ENCODE assay signal across 8 cellular contexts in the genomic region with DNA sequence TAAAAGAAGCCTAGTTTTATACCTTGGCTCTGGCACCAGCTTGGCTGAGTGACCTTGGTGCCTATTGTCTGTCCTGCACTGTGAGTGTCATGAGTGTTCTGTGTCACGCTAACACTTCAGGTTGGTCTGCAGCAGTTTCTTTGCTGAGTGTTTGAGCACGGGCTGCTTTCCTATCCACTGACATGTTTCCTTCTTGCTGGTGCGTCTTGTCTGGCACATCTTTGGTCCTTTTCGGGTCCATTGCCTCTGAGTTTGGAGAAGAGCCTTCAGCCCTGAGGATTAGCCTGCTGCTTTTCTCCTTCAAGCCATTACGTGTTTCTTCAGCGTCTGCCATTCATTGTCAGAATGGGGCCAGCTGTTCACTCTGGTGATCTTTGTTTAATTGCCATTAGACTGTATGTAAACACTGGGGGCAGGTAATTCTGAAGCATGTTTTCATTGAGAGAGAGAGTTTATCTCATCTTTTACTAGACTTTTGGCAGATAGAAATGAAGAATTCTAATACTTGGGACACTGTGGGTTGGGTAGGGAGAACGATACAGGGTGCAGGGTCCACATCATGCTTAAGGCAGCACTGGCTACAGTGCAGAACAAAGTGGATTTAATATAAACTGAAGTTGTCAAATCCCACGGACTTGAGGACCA.
A peak's percentile ranks its signal among the peaks of the same experiment; 100 is the strongest.
DNase-seq lines count a peak whose midpoint lies in the region; ATAC-seq and TF ChIP-seq lines count a peak whose summit lies in the region.
"Had no signal": no experiment of that assay in that cellular context is flagged by ENCODE, and none has a peak within 500 bp of the region (broad histone marks: within the 10 kb centered on the region; RNA-seq: fewer than 3 reads in every experiment).

No MANE protein-coding gene starts in this region.

- H3K27ac ChIP-seq in WERI-Rb-1 (peak overlapping the region; percentile 91), iPS-20b (ENCODE audit: low read length) (peak overlapping the region; percentile 75), subcutaneous abdominal adipose tissue (ENCODE audit: low read depth, low read length) (no peak overlapping the region)

- H3K36me3 ChIP-seq in WERI-Rb-1 = no peaks in the 10 kb centered on the region
- no peaks in the 10 kb centered on the region for H3K36me3 ChIP-seq in iPS-20b (ENCODE audit: insufficient read depth, low read depth, low read length)
- no peaks in the 10 kb centered on the region for H3K36me3 ChIP-seq in subcutaneous abdominal adipose tissue (ENCODE audit: control insufficient read depth in 5 of 5, insufficient read depth in 5 of 5, low read length in 5 of 5)

- H3K4me1 ChIP-seq in iPS-20b (ENCODE audit: insufficient read depth, low read length) (peaks cover 25% of the 10 kb centered on the region), subcutaneous abdominal adipose tissue (ENCODE audit: control insufficient read depth in 5 of 5, insufficient read depth in 5 of 5, low read length in 5 of 5) (peaks cover 0 to 19% (median 9%) of the 10 kb centered on the region in 5 donors)

- H3K9ac ChIP-seq in iPS-20b (ENCODE audit: low read depth, low read length) (peak overlapping the region; percentile 43; the same call in 1 of the 2 replicates), subcutaneous abdominal adipose tissue (ENCODE audit: low read length in 5 of 5) (no peak overlapping the region)

- H3K27me3 ChIP-seq in WERI-Rb-1 (ENCODE audit: insufficient read depth, low read depth, severe bottlenecking) (no peaks in the 10 kb centered on the region), iPS-20b (ENCODE audit: insufficient read depth, low read length) (no peaks in the 10 kb centered on the region), subcutaneous abdominal adipose tissue (ENCODE audit: control insufficient read depth in 5 of 5, insufficient read depth in 4 of 5, low read length in 5 of 5) (no peaks in the 10 kb centered on the region)

- ATAC-seq in GM19467 (IDR thresholded peaks at IDR 0.05; ENCODE audit: unreplicated experiment) = no peak

- H3K4me3 ChIP-seq in WERI-Rb-1 (ENCODE audit: low read depth, low read length) (peak overlapping the region; percentile 34), iPS-20b (ENCODE audit: low read length) (peak overlapping the region; percentile 31), subcutaneous abdominal adipose tissue (ENCODE audit: low read depth in 1 of 5, low read length in 5 of 5) (peak overlapping the region in 4 of 5 donors; percentile 18 to 40 (median 30))

- DNase-seq in NCI-H146 (lab: John Stamatoyannopoulos, UW) (peak; percentile 82), WERI-Rb-1 (peak; percentile 72), GDM1 (lab: John Stamatoyannopoulos, UW) (no peak), 8988T (no peak)
- DNase-seq: HFFc6 had no signal

- H3K9me3 ChIP-seq in WERI-Rb-1 (ENCODE audit: severe bottlenecking) (no peaks in the 10 kb centered on the region), iPS-20b (ENCODE audit: insufficient read depth, low read depth, low read length) (no peaks in the 10 kb centered on the region), subcutaneous abdominal adipose tissue (ENCODE audit: control insufficient read depth in 5 of 5, low read length in 5 of 5) (no peaks in the 10 kb centered on the region)

- TF ChIP-seq CTCF in WERI-Rb-1 (IDR thresholded peaks at IDR 0.05; ENCODE audit: low read depth, low read length) = no peak

Comparison
In these comparisons a context has a peak if more than half of its experiments do, and no peak if none do; other contexts are left out.
1. DNase-seq: peak in NCI-H146 (single experiment) and WERI-Rb-1 (single experiment); none in GDM1 (single experiment) and 8988T (single experiment).
2. Peak in every context shown above with its lines, with median percentiles within 50 percentile points of each other: H3K4me3 ChIP-seq.